15 cellular contexts compared by ENCODE assay signal in genomic region chr10:78895469-78895868, GRCh38.
DNase-seq lines count a peak whose midpoint lies in the region; ATAC-seq, FAIRE-seq and TF ChIP-seq lines count a peak whose summit lies in the region.
"Had no signal": no experiment of that assay in that cellular context is flagged by ENCODE, and none has a peak within 500 bp of the region (broad histone marks: within the 10 kb centered on the region; RNA-seq: fewer than 3 reads in every experiment).

No MANE protein-coding gene starts in this region.

- peak overlapping the region; percentile 11; the same call in 1 of the 2 replicates for H3K4me2 ChIP-seq in BLaER1
- H3K4me2 ChIP-seq in GM23338 = no peak overlapping the region
- no peak overlapping the region for H3K4me2 ChIP-seq in MM.1S (ENCODE audit: low read depth, low read length)

- no peak overlapping the region for H3K4me3 ChIP-seq in BLaER1
- H3K4me3 ChIP-seq in GM23338 = no peak overlapping the region
- no peak overlapping the region for H3K4me3 ChIP-seq in lung
- no peak overlapping the region for H3K4me3 ChIP-seq in MM.1S (ENCODE audit: low read length)
- H3K4me3 ChIP-seq: SK-N-MC had no signal

- H3K9me3 Mint-ChIP-seq in GM23338 = no peaks in the 10 kb centered on the region; the same call in 2 of the 3 replicates

- no peaks in the 10 kb centered on the region for H3K79me2 ChIP-seq in GM23338 (replicated peaks; ENCODE audit: insufficient read depth)
- H3K79me2 ChIP-seq in MM.1S (ENCODE audit: low read length) = no peaks in the 10 kb centered on the region

- H3K27me3 Mint-ChIP-seq in GM23338 (ENCODE audit: insufficient read depth, low read depth, poor library complexity) = peaks cover 14% of the 10 kb centered on the region

- H3K36me3 Mint-ChIP-seq in GM23338 (ENCODE audit: low read depth) = no peaks in the 10 kb centered on the region

- H3K27me3 ChIP-seq in BLaER1 = no peaks in the 10 kb centered on the region
- no peaks in the 10 kb centered on the region for H3K27me3 ChIP-seq in GM23338 (ENCODE audit: insufficient read depth)
- no peaks in the 10 kb centered on the region for H3K27me3 ChIP-seq in lung (ENCODE audit: control insufficient read depth, insufficient read depth)
- H3K27me3 ChIP-seq in MM.1S (replicated peaks; ENCODE audit: insufficient read depth, low read length) = no peaks in the 10 kb centered on the region

- ATAC-seq in GM23338 (peak; percentile 90), lung (ENCODE audit: insufficient read depth, low FRiP score) (no peak), HG02973 (IDR thresholded peaks at IDR 0.05; ENCODE audit: unreplicated experiment) (no peak)

- H2AFZ ChIP-seq in GM23338 (no peak overlapping the region), MM.1S (ENCODE audit: low read length) (no peak overlapping the region)

- H3K4me1 ChIP-seq in BLaER1 (peaks cover 8% of the 10 kb centered on the region), GM23338 (ENCODE audit: insufficient read depth) (no peaks in the 10 kb centered on the region; the same call in 1 of the 2 replicates), lung (ENCODE audit: control insufficient read depth in 2 of 2, insufficient read depth in 2 of 2, low read length in 2 of 2) (peaks cover 0 to 6% of the 10 kb centered on the region in 2 donors), MM.1S (ENCODE audit: low read length) (no peaks in the 10 kb centered on the region)

- H3K36me3 ChIP-seq in BLaER1 (no peaks in the 10 kb centered on the region), GM23338 (ENCODE audit: insufficient read depth) (no peaks in the 10 kb centered on the region), lung (ENCODE audit: control insufficient read depth in 2 of 2, insufficient read depth in 2 of 2, low read length in 2 of 2) (no peaks in the 10 kb centered on the region), MM.1S (replicated peaks; ENCODE audit: insufficient read depth, low read length) (no peaks in the 10 kb centered on the region)

- H3K4me3 Mint-ChIP-seq in GM23338 = no peak overlapping the region

- TF ChIP-seq CTCF in GM23338 (conservative IDR thresholded peaks at IDR 0.05; ENCODE audit: low read depth in 2 of 2) (no peak), lung (IDR thresholded peaks at IDR 0.05; ENCODE audit: control extremely low read depth, extremely low read depth) (no peak), MM.1S (IDR thresholded peaks at IDR 0.05; ENCODE audit: low read length) (no peak)

- H3F3A ChIP-seq in GM23338 (replicated peaks; ENCODE audit: low read depth) (no peaks in the 10 kb centered on the region), MM.1S (ENCODE audit: insufficient read depth, low read length) (no peaks in the 10 kb centered on the region)

- no peaks in the 10 kb centered on the region for H4K20me1 ChIP-seq in BLaER1
- H4K20me1 ChIP-seq in GM23338 (replicated peaks; ENCODE audit: insufficient read depth) = no peaks in the 10 kb centered on the region
- H4K20me1 ChIP-seq in MM.1S (ENCODE audit: insufficient read depth, low read length) = no peaks in the 10 kb centered on the region

- WGBS in lung, 2 donors = 87 to 90% methylated on average over 8 of the region's 8 CpGs

- H3K9me3 ChIP-seq in BLaER1 = peaks cover 13% of the 10 kb centered on the region
- no peaks in the 10 kb centered on the region for H3K9me3 ChIP-seq in lung (ENCODE audit: control insufficient read depth in 2 of 2, insufficient read depth in 1 of 2, low read length in 1 of 2)
- H3K9me3 ChIP-seq in MM.1S (replicated peaks; ENCODE audit: insufficient read depth, low read length) = no peaks in the 10 kb centered on the region

- no peak for DNase-seq in GM23338 (ENCODE audit: low spot score)
- DNase-seq in ecto neural progenitor cell (ENCODE audit: low spot score) = peak; percentile 42
- DNase-seq in lung (ENCODE audit: low spot score) = peak; percentile 2
- DNase-seq in MM.1S = no peak
- no peak for DNase-seq in HTR-8/SVneo (ENCODE audit: insufficient read length, low spot score)
- DNase-seq: HCEC 1CT, NCI-H1105, NCI-H2081, NCI-H748 treated with DMSO at 0.1 percent for 48 hours, SHP77 had no signal

- no peak overlapping the region for H3K9ac ChIP-seq in BLaER1
- H3K9ac ChIP-seq in MM.1S (ENCODE audit: low read length) = no peak overlapping the region

- peaks cover 21% of the 10 kb centered on the region for H3K4me1 Mint-ChIP-seq in GM23338

- no peak for FAIRE-seq in HTR-8/SVneo (lab: Jason Lieb, UNC)
- FAIRE-seq: G401.6 had no signal

- H3K9me2 ChIP-seq in GM23338 (ENCODE audit: insufficient read depth) = peaks cover 7% of the 10 kb centered on the region; the same call in 1 of the 2 replicates
- no peaks in the 10 kb centered on the region for H3K9me2 ChIP-seq in MM.1S (replicated peaks; ENCODE audit: insufficient read depth, low read length)

- H3K27ac Mint-ChIP-seq in GM23338 = no peak overlapping the region

- H3K27ac ChIP-seq in BLaER1 (no peak overlapping the region), GM23338 (ENCODE audit: low read depth) (no peak overlapping the region), lung (ENCODE audit: low read depth in 1 of 2, low read length in 1 of 2) (no peak overlapping the region), MM.1S (ENCODE audit: low read length) (no peak overlapping the region)
- H3K27ac ChIP-seq: C4-2B, SK-N-MC had no signal

TF ChIP-seq in GM23338, 12 proteins besides CTCF, POLR2A, EP300 and RAD21:
- TF ChIP-seq NANOG (IDR thresholded peaks at IDR 0.05; ENCODE audit: borderline replicate concordance) (no peak), EZH2phosphoT487 (IDR thresholded peaks at IDR 0.05; ENCODE audit: unreplicated experiment) (no peak), JUNB (IDR thresholded peaks at IDR 0.05; ENCODE audit: unreplicated experiment) (no peak), POLR2AphosphoS5 (IDR thresholded peaks at IDR 0.05; ENCODE audit: low read depth) (no peak), ZNF331 (CRISPR knock-in tag; IDR thresholded peaks at IDR 0.05; ENCODE audit: low read depth) (no peak), ZNF114 (CRISPR knock-in tag; IDR thresholded peaks at IDR 0.05) (no peak)

Comparison
In these comparisons a context has a peak if more than half of its experiments do, and no peak if none do; other contexts are left out.
1. DNase-seq: peak in ecto neural progenitor cell (single experiment) and lung (single experiment); none in GM23338 (single experiment), MM.1S (single experiment) and HTR-8/SVneo (single experiment).